In the genomic region with DNA sequence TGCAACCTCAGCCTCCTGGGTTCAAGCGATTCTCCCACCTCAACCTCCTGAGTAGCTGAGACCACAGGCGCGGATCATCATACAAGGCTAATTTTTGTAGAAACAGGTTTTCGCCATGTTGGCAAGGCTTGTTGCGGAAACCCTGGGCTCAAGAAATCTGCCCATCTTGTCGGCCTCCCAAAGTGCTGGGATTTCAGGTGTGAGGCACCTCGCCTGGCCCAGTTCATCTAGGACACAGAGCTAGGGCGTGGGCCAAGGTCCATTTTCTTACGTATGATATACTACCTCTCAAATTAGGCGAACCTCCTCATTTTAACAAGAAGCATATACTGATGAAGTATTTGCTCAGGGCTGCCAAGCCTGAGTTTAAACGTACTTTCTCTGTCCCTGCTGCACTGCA, we compare ENCODE assay signal across 10 cellular contexts. TPM values are rescaled to one million over a fixed set of nuclear protein-coding genes. Genes with fewer than 3 reads are reported as not detected.
DNase-seq lines count a peak whose midpoint lies in the region; ATAC-seq and TF ChIP-seq lines count a peak whose summit lies in the region.
"Had no signal": no experiment of that assay in that cellular context is flagged by ENCODE, and none has a peak within 500 bp of the region (broad histone marks: within the 10 kb centered on the region; RNA-seq: fewer than 3 reads in every experiment).

No MANE protein-coding gene starts in this region.

- no peak for TF ChIP-seq CTCF in brain (conservative IDR thresholded peaks at IDR 0.05)

- no peak for ATAC-seq in naive B cell (ENCODE audit: low read depth in 2 of 2)
- ATAC-seq in GM19395 (IDR thresholded peaks at IDR 0.05; ENCODE audit: unreplicated experiment), result no peak

- H3K4me3 Mint-ChIP-seq in CD4-positive, alpha-beta memory T cell, result peak overlapping the region; percentile 87 to 98 (median 95)
- H3K4me3 Mint-ChIP-seq in IgD-negative memory B cell (peak overlapping the region; percentile 95 to 99 (median 98)), brain (peak overlapping the region; percentile 91 to 98 (median 96)), naive B cell (peak overlapping the region in 7 of 8 donors; percentile 90 to 99 (median 97))

- peaks cover 39 to 78% (median 56%) of the 10 kb centered on the region in 4 donors for H3K4me1 Mint-ChIP-seq in CD4-positive, alpha-beta memory T cell
- peaks cover 34 to 41% (median 37%) of the 10 kb centered on the region in 3 donors for H3K4me1 Mint-ChIP-seq in IgD-negative memory B cell
- peaks cover 57% of the 10 kb centered on the region for H3K4me1 Mint-ChIP-seq in brain
- peaks cover 38 to 69% (median 55%) of the 10 kb centered on the region in 3 donors for H3K4me1 Mint-ChIP-seq in naive B cell

- H3K36me3 ChIP-seq in CD4-positive, alpha-beta memory T cell (ENCODE audit: insufficient read depth, low read length), result peaks cover 24% of the 10 kb centered on the region

- peak overlapping the region in 1 of 2 donors; percentile 98 for H3K4me3 ChIP-seq in CD4-positive, alpha-beta memory T cell (ENCODE audit: low read length in 2 of 2)

- H3K27ac Mint-ChIP-seq in CD4-positive, alpha-beta memory T cell, result peak overlapping the region; percentile 76 to 100 (median 99)
- H3K27ac Mint-ChIP-seq in IgD-negative memory B cell (peak overlapping the region; percentile 98 to 100 (median 99)), brain (peak overlapping the region in 2 of 5 experiments; percentile 88 to 99), naive B cell (peak overlapping the region in 5 of 6 donors; percentile 37 to 98 (median 59))

- H3K27me3 Mint-ChIP-seq in CD4-positive, alpha-beta memory T cell, result peaks cover 0 to 4% of the 10 kb centered on the region in 2 donors
- H3K27me3 Mint-ChIP-seq in IgD-negative memory B cell (no peaks in the 10 kb centered on the region), brain (peaks cover 15% of the 10 kb centered on the region), naive B cell (no peaks in the 10 kb centered on the region)

- peaks cover 48% of the 10 kb centered on the region for H3K4me1 ChIP-seq in CD4-positive, alpha-beta memory T cell (ENCODE audit: insufficient read depth, low read length)

- peak overlapping the region; percentile 95 for H3K27ac ChIP-seq in CD4-positive, alpha-beta memory T cell (ENCODE audit: low read depth, low read length)

- H3K9me3 Mint-ChIP-seq in CD4-positive, alpha-beta memory T cell, result peaks cover 0 to 12% (median 0%) of the 10 kb centered on the region in 8 donors
- peaks cover 0 to 3% (median 0%) of the 10 kb centered on the region in 3 donors for H3K9me3 Mint-ChIP-seq in IgD-negative memory B cell
- peaks cover 0 to 8% (median 0%) of the 10 kb centered on the region in 5 experiments for H3K9me3 Mint-ChIP-seq in brain
- H3K9me3 Mint-ChIP-seq in naive B cell, result peaks cover 0 to 2% (median 0%) of the 10 kb centered on the region in 7 donors

- CTCF ChIA-PET in CD4-positive, alpha-beta memory T cell (lab: Charles Lee; ENCODE audit: partially characterized antibody), result interaction anchor here (1.3 to 4.7 kb wide), 3 partner anchors 37 to 108 kb away, joined by 3 to 49 read pairs (median 6); a partner anchor contains a TSS
- CTCF ChIA-PET in HEK293T (lab: Yijun Ruan, JAX), result no interaction called here

- no peaks in the 10 kb centered on the region for H3K9me3 ChIP-seq in CD4-positive, alpha-beta memory T cell (ENCODE audit: control insufficient read depth in 1 of 2, low read length in 2 of 2)

- intact Hi-C loops in CD4-positive, alpha-beta memory T cell (cut with micrococcal nuclease), result no loop called here

- H3K36me3 Mint-ChIP-seq in CD4-positive, alpha-beta memory T cell, result peaks cover 33 to 63% of the 10 kb centered on the region in 2 donors
- H3K36me3 Mint-ChIP-seq in IgD-negative memory B cell (peaks cover 16% of the 10 kb centered on the region), brain (peaks cover 54% of the 10 kb centered on the region), naive B cell (peaks cover 0 to 19% of the 10 kb centered on the region in 2 donors)

- no peaks in the 10 kb centered on the region for H3K27me3 ChIP-seq in CD4-positive, alpha-beta memory T cell (ENCODE audit: insufficient read depth, low read length)

- no peak for DNase-seq in CD4-positive, alpha-beta memory T cell
- DNase-seq in naive B cell, result no peak
- no peak for DNase-seq in HEK293T (ENCODE audit: extremely low spot score)
- DNase-seq in SKM-1 (lab: John Stamatoyannopoulos, UW; ENCODE audit: unreplicated experiment), result no peak
- DNase-seq in effector CD8-positive, alpha-beta T cell (lab: John Stamatoyannopoulos, UW), result no peak
- DNase-seq: islet precursor cell, NCI-H82 had no signal

- POLR2A ChIA-PET in CD4-positive, alpha-beta memory T cell (lab: Charles Lee; ENCODE audit: partially characterized antibody), result interaction anchor here (3.1 to 6.2 kb wide), 3 partner anchors 13 to 50 kb away, joined by 75 to 197 read pairs (median 144); a partner anchor contains a TSS
- POLR2A ChIA-PET in HEK293T (lab: Yijun Ruan, JAX), result no interaction called here

TF ChIP-seq in HEK293T, 16 proteins besides CTCF, POLR2A, EP300 and RAD21:
- TF ChIP-seq CTBP1 (IDR thresholded peaks at IDR 0.05; ENCODE audit: borderline replicate concordance) (no peak), LEF1 (IDR thresholded peaks at IDR 0.05; ENCODE audit: borderline replicate concordance) (no peak), FOXM1 (IDR thresholded peaks at IDR 0.05; ENCODE audit: borderline replicate concordance) (no peak), HDGF (IDR thresholded peaks at IDR 0.05; ENCODE audit: borderline replicate concordance) (no peak), L3MBTL2 (conservative IDR thresholded peaks at IDR 0.05) (no peak), SP1 (IDR thresholded peaks at IDR 0.05) (no peak)
- TF ChIP-seq, protein P1, sequence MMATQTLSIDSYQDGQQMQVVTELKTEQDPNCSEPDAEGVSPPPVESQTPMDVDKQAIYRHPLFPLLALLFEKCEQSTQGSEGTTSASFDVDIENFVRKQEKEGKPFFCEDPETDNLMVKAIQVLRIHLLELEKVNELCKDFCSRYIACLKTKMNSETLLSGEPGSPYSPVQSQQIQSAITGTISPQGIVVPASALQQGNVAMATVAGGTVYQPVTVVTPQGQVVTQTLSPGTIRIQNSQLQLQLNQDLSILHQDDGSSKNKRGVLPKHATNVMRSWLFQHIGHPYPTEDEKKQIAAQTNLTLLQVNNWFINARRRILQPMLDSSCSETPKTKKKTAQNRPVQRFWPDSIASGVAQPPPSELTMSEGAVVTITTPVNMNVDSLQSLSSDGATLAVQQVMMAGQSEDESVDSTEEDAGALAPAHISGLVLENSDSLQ (IDR thresholded peaks at IDR 0.05), result no peak

RNA-seq across cellular contexts. Expression of a gene that starts 2.1 kb away (rescaled TPM):
- total RNA-seq in CD4-positive, alpha-beta memory T cell, result 1,000 to 10,000 TPM; 3,602 to 3,749 TPM
- polyA plus RNA-seq in CD4-positive, alpha-beta memory T cell, result over 10,000 TPM in 1 of 2 donors, 1,000 to 10,000 TPM in 1; 8,635 to 10,008 TPM
- 10,099 TPM for polyA plus RNA-seq in IgD-negative memory B cell
- polyA plus RNA-seq in brain (ENCODE audit: insufficient read depth, low read depth, low replicate concordance), result 4,447 TPM
- polyA plus RNA-seq in naive B cell (ENCODE audit: low read depth in 6 of 6), result 1,000 to 10,000 TPM; 5,522 to 9,273 (median 8,580) TPM

RNA-seq across cellular contexts. Expression of a gene that starts 14.7 kb away (rescaled TPM):
- 10 to 100 TPM; 13.6 to 16.1 TPM for total RNA-seq in CD4-positive, alpha-beta memory T cell
- 10 to 100 TPM in 1 of 2 donors, 1 to 10 TPM in 1; 9.7 to 11.1 TPM for polyA plus RNA-seq in CD4-positive, alpha-beta memory T cell
- 10.1 TPM for polyA plus RNA-seq in IgD-negative memory B cell
- polyA plus RNA-seq in brain (ENCODE audit: insufficient read depth, low read depth, low replicate concordance), result 10.6 TPM
- polyA plus RNA-seq in naive B cell (ENCODE audit: low read depth in 6 of 6), result 10 to 100 TPM in 3 of 6 donors, 1 to 10 TPM in 3; 9.1 to 13.5 (median 10.1) TPM

RNA-seq across cellular contexts. Expression of a gene that starts 36.4 kb away (rescaled TPM):
- total RNA-seq in CD4-positive, alpha-beta memory T cell, result 100 to 1,000 TPM; 416 to 441 TPM
- 100 to 1,000 TPM; 669 to 761 TPM for polyA plus RNA-seq in CD4-positive, alpha-beta memory T cell
- polyA plus RNA-seq in IgD-negative memory B cell (504 TPM), brain (ENCODE audit: insufficient read depth, low read depth, low replicate concordance) (316 TPM), naive B cell (ENCODE audit: low read depth in 6 of 6) (100 to 1,000 TPM; 384 to 554 (median 508) TPM)

RNA-seq across cellular contexts. Expression of a gene that starts 36.5 kb away (rescaled TPM):
- 10 to 100 TPM; 58.5 to 58.7 TPM for total RNA-seq in CD4-positive, alpha-beta memory T cell
- polyA plus RNA-seq in CD4-positive, alpha-beta memory T cell, result 10 to 100 TPM; 35.7 to 42.3 TPM
- polyA plus RNA-seq in IgD-negative memory B cell (31.3 TPM), brain (ENCODE audit: insufficient read depth, low read depth, low replicate concordance) (10.1 TPM), naive B cell (ENCODE audit: low read depth in 6 of 6) (10 to 100 TPM; 27.7 to 33.8 (median 30.0) TPM)

RNA-seq across cellular contexts. Expression of a gene that starts 51.0 kb away (rescaled TPM):
- 1 to 10 TPM; 8.7 to 9.8 TPM for total RNA-seq in CD4-positive, alpha-beta memory T cell
- 10 to 100 TPM; 17.9 to 18.1 TPM for polyA plus RNA-seq in CD4-positive, alpha-beta memory T cell
- polyA plus RNA-seq in IgD-negative memory B cell (33.4 TPM), brain (ENCODE audit: insufficient read depth, low read depth, low replicate concordance) (7.8 TPM), naive B cell (ENCODE audit: low read depth in 6 of 6) (10 to 100 TPM; 16.1 to 28.3 (median 24.8) TPM)
